In genomic region chr7:112449353-112449752, GRCh38 we compare ENCODE assay signal across 8 cellular contexts.
DNase-seq lines count a peak whose midpoint lies in the region; ATAC-seq lines count a peak whose summit lies in the region.

No MANE protein-coding gene starts in this region.

- H3K4me1 Mint-ChIP-seq in stimulated activated naive CD8-positive, alpha-beta T cell treated with anti-CD3 and anti-CD28 coated beads, Interleukin-15, amount 100 ng/mL, for 72 hours = peaks cover 46% of the 10 kb centered on the region

- H3K4me3 ChIP-seq in mucosa of rectum (ENCODE audit: low read length in 2 of 2) = peak overlapping the region; percentile 91 to 97

- peak overlapping the region; percentile 79 to 99 for H3K9ac ChIP-seq in mucosa of rectum (ENCODE audit: low read depth in 1 of 2, low read length in 2 of 2)

- no peaks in the 10 kb centered on the region for H3K9me3 ChIP-seq in mucosa of rectum (ENCODE audit: control insufficient read depth in 2 of 2, low read length in 2 of 2)

- peaks cover 17 to 44% of the 10 kb centered on the region in 2 donors for H3K4me1 ChIP-seq in mucosa of rectum (ENCODE audit: control insufficient read depth in 2 of 2, insufficient read depth in 2 of 2, low read length in 2 of 2)

- H3K27ac ChIP-seq in mucosa of rectum (ENCODE audit: low read depth in 2 of 2, low read length in 2 of 2) = peak overlapping the region; percentile 99 to 100

- peak overlapping the region; percentile 98 to 99 for H3K4me3 Mint-ChIP-seq in stimulated activated naive CD8-positive, alpha-beta T cell treated with anti-CD3 and anti-CD28 coated beads, Interleukin-15, amount 100 ng/mL, for 72 hours

- ATAC-seq in stimulated activated naive CD8-positive, alpha-beta T cell treated with anti-CD3 and anti-CD28 coated beads, Interleukin-15, amount 100 ng/mL, for 72 hours = peak; percentile 62
- ATAC-seq in GM19328 (IDR thresholded peaks at IDR 0.05; ENCODE audit: unreplicated experiment) = no peak
- ATAC-seq in HG03354 (IDR thresholded peaks at IDR 0.05; ENCODE audit: poor library complexity, severe bottlenecking, unreplicated experiment) = no peak

- H3K36me3 ChIP-seq in mucosa of rectum (ENCODE audit: control insufficient read depth in 2 of 2, insufficient read depth in 2 of 2, low read length in 2 of 2) = no peaks in the 10 kb centered on the region

- DNase-seq in NCI-H1092 treated with DMSO at 0.1 percent for 48 hours (lab: John Stamatoyannopoulos, UW) (peak; percentile 42), NCI-H1092 (lab: John Stamatoyannopoulos, UW) (no peak), T follicular helper cell (ENCODE audit: low read depth) (peak; percentile 43)
- peak; percentile 33 for DNase-seq in central memory CD4-positive, alpha-beta T cell
- peak; percentile 37 to 51 for DNase-seq in stimulated activated naive CD8-positive, alpha-beta T cell treated with anti-CD3 and anti-CD28 coated beads, Interleukin-15, amount 100 ng/mL, for 72 hours

- H3K27ac Mint-ChIP-seq in stimulated activated naive CD8-positive, alpha-beta T cell treated with anti-CD3 and anti-CD28 coated beads, Interleukin-15, amount 100 ng/mL, for 72 hours = peak overlapping the region; percentile 100

- H3K27me3 Mint-ChIP-seq in stimulated activated naive CD8-positive, alpha-beta T cell treated with anti-CD3 and anti-CD28 coated beads, Interleukin-15, amount 100 ng/mL, for 72 hours = no peaks in the 10 kb centered on the region

- H3K27me3 ChIP-seq in mucosa of rectum (ENCODE audit: control insufficient read depth in 2 of 2, insufficient read depth in 2 of 2, low read length in 2 of 2) = no peaks in the 10 kb centered on the region

- H3K9me3 Mint-ChIP-seq in stimulated activated naive CD8-positive, alpha-beta T cell treated with anti-CD3 and anti-CD28 coated beads, Interleukin-15, amount 100 ng/mL, for 72 hours = no peaks in the 10 kb centered on the region
